18 cellular contexts compared by ENCODE assay signal in genomic region chr9:115498338-115498737, GRCh38.
A peak's percentile ranks its signal among the peaks of the same experiment; 100 is the strongest.
DNase-seq lines count a peak whose midpoint lies in the region; ATAC-seq and TF ChIP-seq lines count a peak whose summit lies in the region.
"Had no signal": no experiment of that assay in that cellular context is flagged by ENCODE, and none has a peak within 500 bp of the region (broad histone marks: within the 10 kb centered on the region; RNA-seq: fewer than 3 reads in every experiment).

No MANE protein-coding gene starts in this region.

- DNase-seq in NCI-H82 (lab: John Stamatoyannopoulos, UW) (peak; percentile 38), NCI-H82 treated with DMSO at 0.1 percent for 48 hours (lab: John Stamatoyannopoulos, UW; ENCODE audit: unreplicated experiment) (no peak), SW480 (ENCODE audit: low spot score) (peak; percentile 18), hepatocyte (ENCODE audit: low spot score) (peak; percentile 52), T-helper 9 cell (no peak)
- no peak for DNase-seq in stimulated activated CD4-positive, alpha-beta T cell treated with anti-CD3 and anti-CD28 coated beads, Interleukin-12 subunit alpha, Interleukin-12 subunit beta, amount 100 ng/mL, for 4 hours
- DNase-seq: 8988T, C1 segment of cervical spinal cord, HCEC 1CT, KBM-7, NCI-H1417, NCI-H2029, NCI-H510A, RPMI8226, SW 1271 had no signal

- H3K9me2 ChIP-seq in hepatocyte (replicated peaks; ENCODE audit: insufficient read depth): no peaks in the 10 kb centered on the region

- no peak for TF ChIP-seq CTCF in hepatocyte (IDR thresholded peaks at IDR 0.05; ENCODE audit: poor library complexity)

- H3K4me1 ChIP-seq in hepatocyte (ENCODE audit: insufficient read depth): peaks cover 14% of the 10 kb centered on the region

- H3K27me3 ChIP-seq in hepatocyte: no peaks in the 10 kb centered on the region
- H3K27me3 ChIP-seq: SJSA1 had no signal

- H3K27ac ChIP-seq in hepatocyte: no peak overlapping the region
- H3K27ac ChIP-seq: SJSA1 had no signal

- H3K36me3 ChIP-seq in hepatocyte (replicated peaks; ENCODE audit: insufficient read depth, low read depth): no peaks in the 10 kb centered on the region
- H3K36me3 ChIP-seq: SJSA1 had no signal

- no peak overlapping the region for H3K4me2 ChIP-seq in hepatocyte

- H3K9me3 ChIP-seq in hepatocyte (ENCODE audit: low read depth): no peaks in the 10 kb centered on the region
- H3K9me3 ChIP-seq: SJSA1 had no signal

- H4K20me1 ChIP-seq in hepatocyte (ENCODE audit: insufficient read depth, poor library complexity, severe bottlenecking): no peaks in the 10 kb centered on the region

- no peak for ATAC-seq in HG03439 (IDR thresholded peaks at IDR 0.05; ENCODE audit: unreplicated experiment)
- ATAC-seq in HG02981 (IDR thresholded peaks at IDR 0.05; ENCODE audit: unreplicated experiment): no peak

- 49% methylated on average over 4 of the region's 4 CpGs for whole genome bisulfite sequencing in hepatocyte (ENCODE audit: low lambda C conversion rate, missing lambda C conversion rate)

- no peaks in the 10 kb centered on the region for H3K79me2 ChIP-seq in hepatocyte

- no peak overlapping the region for H3K4me3 ChIP-seq in hepatocyte
- H3K4me3 ChIP-seq: SJSA1 had no signal

- no peak overlapping the region for H2AFZ ChIP-seq in hepatocyte

Comparison
In these comparisons a context has a peak if more than half of its experiments do, and no peak if none do; other contexts are left out.
1. DNase-seq: peak in NCI-H82 (single experiment), SW480 (single experiment) and hepatocyte (single experiment); none in NCI-H82 treated with DMSO at 0.1 percent for 48 hours (single experiment), T-helper 9 cell (single experiment) and stimulated activated CD4-positive, alpha-beta T cell treated with anti-CD3 and anti-CD28 coated beads, Interleukin-12 subunit alpha, Interleukin-12 subunit beta, amount 100 ng/mL, for 4 hours (single experiment).